ENCODE assay signal across 34 cellular contexts in genomic region chr2:47620717-47621437, GRCh38. TPM values are rescaled to one million over a fixed set of nuclear protein-coding genes. Genes with fewer than 3 reads are reported as not detected.
"Had no signal": no experiment of that assay in that cellular context is flagged by ENCODE, and none has a peak within 500 bp of the region (broad histone marks: within the 10 kb centered on the region; RNA-seq: fewer than 3 reads in every experiment).

No MANE protein-coding gene starts in this region.

- ATAC-seq: activated CD4-positive, alpha-beta T cell treated with anti-CD3 and anti-CD28 coated beads for 36 hours; activated CD8-positive, alpha-beta memory T cell treated with anti-CD3 and anti-CD28 coated beads, Interleukin-2, amount 10 ng/mL, durations not matched to agents 7 days and 5 days; activated CD8-positive, alpha-beta T cell treated with anti-CD3 and anti-CD28 coated beads, Interleukin-2, amount 10 ng/mL, durations not matched to agents 7 days and 5 days; body of pancreas; effector memory CD8-positive, alpha-beta T cell; gastroesophageal sphincter; left colon; natural killer cell; sciatic nerve; stimulated activated naive B cell treated with anti-CD40 and anti-IgM and Interleukin-4, amounts not matched to agents 10 μg/mL and 1 μg/mL and 100 μg/mL, for 72 hours; T-cell had no signal

- DNase-seq: activated CD4-positive, alpha-beta T cell treated with anti-CD3 and anti-CD28 coated beads for 36 hours; activated CD4-positive, CD25-positive, alpha-beta regulatory T cell; activated CD8-positive, alpha-beta memory T cell treated with anti-CD3 and anti-CD28 coated beads, Interleukin-2, amount 10 ng/mL, durations not matched to agents 7 days and 5 days; activated CD8-positive, alpha-beta T cell treated with anti-CD3 and anti-CD28 coated beads, Interleukin-2, amount 10 ng/mL, durations not matched to agents 7 days and 5 days; activated naive CD4-positive, alpha-beta T cell treated with Interleukin-2 at 50 U/mL for 16 hours; activated T-cell treated with anti-CD3 and anti-CD28 coated beads, Interleukin-2, amount 50 U/mL, for 48 hours; anterior cingulate cortex; body of pancreas; dorsolateral prefrontal cortex; effector memory CD8-positive, alpha-beta T cell; hypothalamus; immature natural killer cell; kidney; left colon; mammary epithelial cell; midbrain; natural killer cell; small intestine; stimulated activated CD4-positive, alpha-beta T cell treated with anti-CD3 and anti-CD28 coated beads, Interleukin-1b, Interleukin-23, amount 100 ng/mL, for 48 hours; stimulated activated CD4-positive, alpha-beta T cell treated with anti-CD3 and anti-CD28 coated beads, Interleukin-4, amount 100 ng/mL, for 4 hours; stimulated activated CD8-positive, alpha-beta memory T cell treated with anti-CD3 and anti-CD28 coated beads, Interleukin-4, amount 100 ng/mL, for 48 hours; stimulated activated naive B cell treated with anti-CD40 and anti-IgM and Interleukin-4, amounts not matched to agents 10 μg/mL and 1 μg/mL and 100 μg/mL, for 72 hours; stomach; T-cell had no signal

- H3K9me3 ChIP-seq: body of pancreas, gastroesophageal sphincter, neutrophil, stomach, tibial nerve had no signal

- H3K27me3 ChIP-seq: body of pancreas, dorsolateral prefrontal cortex, gastroesophageal sphincter, neutrophil, stomach, tibial nerve had no signal

- H3K4me1 ChIP-seq: body of pancreas, gastroesophageal sphincter, stomach had no signal

- H3K4me1 Mint-ChIP-seq: activated CD4-positive, alpha-beta T cell treated with anti-CD3 and anti-CD28 coated beads for 36 hours; activated CD8-positive, alpha-beta memory T cell treated with anti-CD3 and anti-CD28 coated beads, Interleukin-2, amount 10 ng/mL, durations not matched to agents 7 days and 5 days; immature natural killer cell; natural killer cell; T-cell had no signal

- H3K4me3 Mint-ChIP-seq: activated CD4-positive, alpha-beta T cell treated with anti-CD3 and anti-CD28 coated beads for 36 hours; activated CD8-positive, alpha-beta memory T cell treated with anti-CD3 and anti-CD28 coated beads, Interleukin-2, amount 10 ng/mL, durations not matched to agents 7 days and 5 days; activated CD8-positive, alpha-beta T cell treated with anti-CD3 and anti-CD28 coated beads, Interleukin-2, amount 10 ng/mL, durations not matched to agents 7 days and 5 days; activated naive CD8-positive, alpha-beta T cell; effector memory CD8-positive, alpha-beta T cell; immature natural killer cell; natural killer cell; stimulated activated naive B cell treated with anti-CD40 and anti-IgM and Interleukin-4, amounts not matched to agents 10 μg/mL and 1 μg/mL and 100 μg/mL, for 72 hours; T-cell had no signal

- H3K4me3 ChIP-seq: body of pancreas, coronary artery, dorsolateral prefrontal cortex, gastroesophageal sphincter, stomach, tibial nerve had no signal

- H3K36me3 ChIP-seq: gastroesophageal sphincter, neutrophil, stomach, tibial nerve had no signal

- H3K9me3 Mint-ChIP-seq: effector memory CD8-positive, alpha-beta T cell; immature natural killer cell; natural killer cell; T-cell had no signal

- H3K27ac ChIP-seq: body of pancreas, coronary artery, dorsolateral prefrontal cortex, gastroesophageal sphincter, neutrophil, stomach had no signal

- H3K27ac Mint-ChIP-seq: activated CD4-positive, alpha-beta T cell treated with anti-CD3 and anti-CD28 coated beads for 36 hours; activated CD8-positive, alpha-beta memory T cell treated with anti-CD3 and anti-CD28 coated beads, Interleukin-2, amount 10 ng/mL, durations not matched to agents 7 days and 5 days; activated CD8-positive, alpha-beta T cell treated with anti-CD3 and anti-CD28 coated beads, Interleukin-2, amount 10 ng/mL, durations not matched to agents 7 days and 5 days; activated naive CD8-positive, alpha-beta T cell; effector memory CD8-positive, alpha-beta T cell; immature natural killer cell; natural killer cell; progenitor cell of endocrine pancreas; stimulated activated naive B cell treated with anti-CD40 and anti-IgM and Interleukin-4, amounts not matched to agents 10 μg/mL and 1 μg/mL and 100 μg/mL, for 72 hours; T-cell had no signal

- FAIRE-seq: kidney, small intestine had no signal

- H3K27me3 Mint-ChIP-seq: activated naive CD8-positive, alpha-beta T cell; progenitor cell of endocrine pancreas; stimulated activated naive B cell treated with anti-CD40 and anti-IgM and Interleukin-4, amounts not matched to agents 10 μg/mL and 1 μg/mL and 100 μg/mL, for 72 hours had no signal

- H3K36me3 Mint-ChIP-seq: activated CD8-positive, alpha-beta memory T cell treated with anti-CD3 and anti-CD28 coated beads, Interleukin-2, amount 10 ng/mL, durations not matched to agents 7 days and 5 days; activated naive CD8-positive, alpha-beta T cell; immature natural killer cell; natural killer cell; stimulated activated naive B cell treated with anti-CD40 and anti-IgM and Interleukin-4, amounts not matched to agents 10 μg/mL and 1 μg/mL and 100 μg/mL, for 72 hours; T-cell had no signal

RNA-seq across cellular contexts. Expression of gene KCNK12, which starts 50.1 kb away (rescaled TPM):
- total RNA-seq: fibroblast of villous mesenchyme, gastroesophageal sphincter, liver, mammary epithelial cell, osteocyte, progenitor cell of endocrine pancreas had no signal
